ENCODE assay signal across 8 cellular contexts in genomic region chrX:46758163-46758955, GRCh38. TPM values are rescaled to one million over a fixed set of nuclear protein-coding genes. Genes with fewer than 3 reads are reported as not detected.
DNase-seq lines count a peak whose midpoint lies in the region; ATAC-seq and TF ChIP-seq lines count a peak whose summit lies in the region.

No MANE protein-coding gene starts in this region.

- no peak overlapping the region for H4K91ac ChIP-seq in neuronal stem cell (ENCODE audit: low read depth, low read length, poor library complexity)

- H3K18ac ChIP-seq in neuronal stem cell (ENCODE audit: low read length): peak overlapping the region; percentile 64

- H2AK5ac ChIP-seq in neuronal stem cell (ENCODE audit: low read depth, low read length): no peak overlapping the region

- no peaks in the 10 kb centered on the region for H3K36me3 ChIP-seq in neuronal stem cell (replicated peaks in 1 of 2; ENCODE audit: control insufficient read depth in 2 of 2, insufficient read depth in 2 of 2, low read length in 2 of 2)

- no peak overlapping the region for H3K4ac ChIP-seq in neuronal stem cell (ENCODE audit: low read length)

- H2BK12ac ChIP-seq in neuronal stem cell (ENCODE audit: low read length): no peak overlapping the region

- H3K4me3 ChIP-seq in neuronal stem cell (ENCODE audit: low read length in 2 of 2): peak overlapping the region; percentile 53 to 89

- no peak overlapping the region for H2BK120ac ChIP-seq in neuronal stem cell (ENCODE audit: low read depth, low read length)

- no peak overlapping the region for H2BK5ac ChIP-seq in neuronal stem cell (ENCODE audit: low read length)

- H3K23ac ChIP-seq in neuronal stem cell (ENCODE audit: low read depth, low read length, poor library complexity): no peak overlapping the region

- H3K14ac ChIP-seq in neuronal stem cell (ENCODE audit: low read length): no peak overlapping the region

- no CpG with 5 or more reads among the region's 47 CpGs for WGBS in neuronal stem cell (ENCODE audit: extremely low coverage in 2 of 2, insufficient read length in 2 of 2, insufficient replicate concordance in 1 of 2), 2 donors

- H3K4me2 ChIP-seq in neuronal stem cell (ENCODE audit: insufficient read depth, low read length, poor library complexity, severe bottlenecking): peak overlapping the region; percentile 57

- no peaks in the 10 kb centered on the region for H3K4me1 ChIP-seq in neuronal stem cell (ENCODE audit: control insufficient read depth in 2 of 2, insufficient read depth in 1 of 2, low read depth in 1 of 2, low read length in 2 of 2)

- no peak overlapping the region for H3K27ac ChIP-seq in neuronal stem cell (replicated peaks; ENCODE audit: low read length)

- DNase-seq in CD1c-positive myeloid dendritic cell (ENCODE audit: extremely low spot score) (peak; percentile 3), GM20000 (ENCODE audit: low spot score) (peak; percentile 14), HT1080 (ENCODE audit: low read depth) (peak; percentile 13), neuronal stem cell (ENCODE audit: low spot score) (peak; percentile 0), AG08395 (ENCODE audit: low spot score) (no peak)
- DNase-seq in activated CD4-positive, alpha-beta T cell treated with anti-CD3 and anti-CD28 coated beads, Interleukin-2, amount 50 U/mL, for 24 hours (ENCODE audit: low read depth in 1 of 2, low spot score in 1 of 2): peak; percentile 3 to 4

- H3K9me3 ChIP-seq in neuronal stem cell (replicated peaks in 1 of 2; ENCODE audit: control insufficient read depth in 2 of 2, insufficient read depth in 1 of 2, low read depth in 1 of 2, low read length in 2 of 2): no peaks in the 10 kb centered on the region

- H2BK15ac ChIP-seq in neuronal stem cell (ENCODE audit: low read length): no peak overlapping the region

- ATAC-seq in esophagus mucosa (peak; percentile 38), HG03378 (IDR thresholded peaks at IDR 0.05; ENCODE audit: unreplicated experiment) (no peak)

- TF ChIP-seq CTCF in GM20000 (IDR thresholded peaks at IDR 0.05; ENCODE audit: extremely low read depth, missing control alignments): no peak

- H3K9ac ChIP-seq in neuronal stem cell (ENCODE audit: low read depth, low read length, poor library complexity): peak overlapping the region; percentile 77

- H3K79me1 ChIP-seq in neuronal stem cell (ENCODE audit: low read depth, low read length): no peaks in the 10 kb centered on the region

- peaks cover 0 to 35% (median 8%) of the 10 kb centered on the region in 3 experiments for H3K27me3 ChIP-seq in neuronal stem cell (ENCODE audit: control insufficient read depth in 3 of 3, insufficient read depth in 3 of 3, low read depth in 1 of 3, low read length in 3 of 3)

- no peak overlapping the region for H4K8ac ChIP-seq in neuronal stem cell (ENCODE audit: low read depth, low read length)

- peak overlapping the region; percentile 77 for H2AFZ ChIP-seq in neuronal stem cell (ENCODE audit: low read length)

RNA-seq across cellular contexts. Expression of gene SLC9A7, which starts 0.6 kb away (rescaled TPM):
- 18.4 and 22.8 TPM in 2 replicates for total RNA-seq in HT1080 (2014; rRNA removed; shearing (Covaris generic))
- 20.3 and 24.0 TPM in 2 replicates for polyA plus RNA-seq in HT1080 (2015; cell fraction: cytosol; rRNA removed)
- polyA plus RNA-seq in HT1080 (2015; cell fraction: nucleus; rRNA removed): 30.7 and 30.8 TPM in 2 replicates
- 6.3 TPM for total RNA-seq in esophagus mucosa
- polyA plus RNA-seq in neuronal stem cell (2013, experiment 1 of 2): 1.2 TPM
- 1.2 TPM for polyA plus RNA-seq in neuronal stem cell (2013, experiment 2 of 2)
